10 cellular contexts compared by ENCODE assay signal in genomic region chr11:120326228-120326627, GRCh38. TPM values are rescaled to one million over a fixed set of nuclear protein-coding genes. Genes with fewer than 3 reads are reported as not detected.
DNase-seq lines count a peak whose midpoint lies in the region; ATAC-seq and TF ChIP-seq lines count a peak whose summit lies in the region.
"Had no signal": no experiment of that assay in that cellular context is flagged by ENCODE, and none has a peak within 500 bp of the region (broad histone marks: within the 10 kb centered on the region; RNA-seq: fewer than 3 reads in every experiment).

No MANE protein-coding gene starts in this region.

- H3K4me1 Mint-ChIP-seq in activated naive CD4-positive, alpha-beta T cell treated with anti-CD3 and anti-CD28 coated beads, Interleukin-2, amount 50 U/mL, for 24 hours: peaks cover 26% of the 10 kb centered on the region
- peaks cover 20% of the 10 kb centered on the region for H3K4me1 Mint-ChIP-seq in MCF 10A (ENCODE audit: insufficient read depth, unreplicated experiment)

- POLR2A ChIA-PET in MCF 10A (lab: Yijun Ruan, JAX): interaction anchor here (0.7 to 2.9 kb wide), 10 partner anchors 9 to 1045 kb away, joined by 3 to 14 read pairs (median 3); partner anchors contain the start of gene ARHGEF12

- H3K27ac ChIP-seq in right lobe of liver (peak overlapping the region in 2 of 3 donors; percentile 62 to 87), uterus (peak overlapping the region; percentile 93 to 98)
- H3K27ac ChIP-seq in effector memory CD4-positive, alpha-beta T cell (ENCODE audit: insufficient read depth, low read length, poor library complexity, severe bottlenecking): no peak overlapping the region

- peak overlapping the region; percentile 76 for H3K4me3 Mint-ChIP-seq in activated naive CD4-positive, alpha-beta T cell treated with anti-CD3 and anti-CD28 coated beads, Interleukin-2, amount 50 U/mL, for 24 hours
- peak overlapping the region; percentile 73 for H3K4me3 Mint-ChIP-seq in MCF 10A (ENCODE audit: unreplicated experiment)

- TF ChIP-seq POLR2A in right lobe of liver (IDR thresholded peaks at IDR 0.05) (no peak), uterus (IDR thresholded peaks at IDR 0.05) (no peak)

- BruUV-seq in MCF 10A (replicated peaks; lab: Mats Ljungman, UMichigan): no TSS peak

- H3K36me3 Mint-ChIP-seq in activated naive CD4-positive, alpha-beta T cell treated with anti-CD3 and anti-CD28 coated beads, Interleukin-2, amount 50 U/mL, for 24 hours: no peaks in the 10 kb centered on the region
- H3K36me3 Mint-ChIP-seq in MCF 10A (ENCODE audit: insufficient read depth, unreplicated experiment): peaks cover 9% of the 10 kb centered on the region

- H3K36me3 ChIP-seq in right lobe of liver (no peaks in the 10 kb centered on the region), uterus (no peaks in the 10 kb centered on the region)
- no peaks in the 10 kb centered on the region for H3K36me3 ChIP-seq in effector memory CD4-positive, alpha-beta T cell (ENCODE audit: control insufficient read depth, insufficient read depth, low read length)

- CTCF ChIA-PET in MCF 10A (lab: Yijun Ruan, JAX): interaction anchor here (0.8 to 1.2 kb wide), 4 partner anchors 13 to 89 kb away, joined by 3 to 5 read pairs (median 4); no protein-coding TSS in a partner anchor

- intact Hi-C loops in MCF 10A (cut with micrococcal nuclease): no loop called here
- intact Hi-C loops in right lobe of liver (cut with DNase I): loop anchor here in 1 of 2 donors (10.0 kb wide), 1 partner anchor 629 kb away; no protein-coding TSS in a partner anchor
- intact Hi-C loops in uterus (cut with DNase I; ENCODE audit: low total_unique reads): no loop called here

- no peak for ATAC-seq in right lobe of liver

- no peaks in the 10 kb centered on the region for H3K9me3 Mint-ChIP-seq in activated naive CD4-positive, alpha-beta T cell treated with anti-CD3 and anti-CD28 coated beads, Interleukin-2, amount 50 U/mL, for 24 hours
- no peaks in the 10 kb centered on the region for H3K9me3 Mint-ChIP-seq in MCF 10A (ENCODE audit: unreplicated experiment)

- 75% methylated on average over 3 of the region's 3 CpGs for WGBS in right lobe of liver (ENCODE audit: insufficient coverage, low coverage, low lambda C conversion rate, missing lambda C conversion rate)

- H3K27ac Mint-ChIP-seq in activated naive CD4-positive, alpha-beta T cell treated with anti-CD3 and anti-CD28 coated beads, Interleukin-2, amount 50 U/mL, for 24 hours: no peak overlapping the region
- peak overlapping the region; percentile 60 for H3K27ac Mint-ChIP-seq in MCF 10A (ENCODE audit: low read depth, unreplicated experiment)

- no peak for TF ChIP-seq CTCF in MCF 10A (IDR thresholded peaks at IDR 0.05; ENCODE audit: unreplicated experiment)
- no peak for TF ChIP-seq CTCF in right lobe of liver (IDR thresholded peaks at IDR 0.05)
- TF ChIP-seq CTCF in uterus (IDR thresholded peaks at IDR 0.05): no peak

- no peaks in the 10 kb centered on the region for H3K27me3 ChIP-seq in right lobe of liver
- no peaks in the 10 kb centered on the region for H3K27me3 ChIP-seq in uterus
- peaks cover 15% of the 10 kb centered on the region for H3K27me3 ChIP-seq in effector memory CD4-positive, alpha-beta T cell (replicated peaks; ENCODE audit: control insufficient read depth, insufficient read depth, low read length, poor library complexity, severe bottlenecking)

- H3K4me1 ChIP-seq in right lobe of liver (no peaks in the 10 kb centered on the region), uterus (peaks cover 0 to 11% of the 10 kb centered on the region in 2 donors)
- peaks cover 13% of the 10 kb centered on the region for H3K4me1 ChIP-seq in effector memory CD4-positive, alpha-beta T cell (ENCODE audit: control insufficient read depth, insufficient read depth, low read length, poor library complexity, severe bottlenecking)

- peaks cover 55% of the 10 kb centered on the region for H3K27me3 Mint-ChIP-seq in activated naive CD4-positive, alpha-beta T cell treated with anti-CD3 and anti-CD28 coated beads, Interleukin-2, amount 50 U/mL, for 24 hours
- H3K27me3 Mint-ChIP-seq in MCF 10A (ENCODE audit: insufficient read depth, unreplicated experiment): no peaks in the 10 kb centered on the region

- no peak for DNase-seq in activated naive CD4-positive, alpha-beta T cell treated with Interleukin-2 at 50 U/mL for 16 hours
- DNase-seq in MCF 10A (ENCODE audit: unreplicated experiment): no peak
- DNase-seq in right lobe of liver: no peak
- no peak for DNase-seq in uterus
- DNase-seq in NCI-H526 (lab: John Stamatoyannopoulos, UW): no peak
- DNase-seq in effector memory CD4-positive, alpha-beta T cell: no peak
- no peak for DNase-seq in NCI-H1417 treated with DMSO at 0.1 percent for 48 hours (lab: John Stamatoyannopoulos, UW)
- DNase-seq: activated CD4-positive, alpha-beta T cell treated with anti-CD3 and anti-CD28 coated beads for 4 hours; DND-41 had no signal

- H3K9me3 ChIP-seq in right lobe of liver (no peaks in the 10 kb centered on the region), uterus (no peaks in the 10 kb centered on the region)
- H3K9me3 ChIP-seq in effector memory CD4-positive, alpha-beta T cell (ENCODE audit: control insufficient read depth, low read length): no peaks in the 10 kb centered on the region

- H3K4me3 ChIP-seq in right lobe of liver: peak overlapping the region in 1 of 3 donors; percentile 59
- H3K4me3 ChIP-seq in uterus: peak overlapping the region; percentile 40 to 65
- H3K4me3 ChIP-seq in effector memory CD4-positive, alpha-beta T cell (ENCODE audit: insufficient read depth, low read depth, low read length, poor library complexity, severe bottlenecking): no peak overlapping the region

RNA-seq across cellular contexts. Expression of gene TLCD5, which starts 1.1 kb away (rescaled TPM):
- 9.6 and 13.0 TPM in 2 replicates for total RNA-seq in MCF 10A (2022)
- total RNA-seq in right lobe of liver: 1 to 10 TPM in 1 of 6 experiments, under 1 TPM in 5; 0.07 to 1.3 (median 0.38) TPM
- 10 to 100 TPM in 2 of 4 donors, 1 to 10 TPM in 1, under 1 TPM in 1; 0.51 to 17.1 (median 6.4) TPM for total RNA-seq in uterus

RNA-seq across cellular contexts. Expression of gene ARHGEF12, which starts 10.0 kb away (rescaled TPM):
- total RNA-seq in MCF 10A (2022): 61.2 and 62.8 TPM in 2 replicates
- 100 to 1,000 TPM in 3 of 6 experiments, 10 to 100 TPM in 3; 75.1 to 113 (median 94.0) TPM for total RNA-seq in right lobe of liver
- total RNA-seq in uterus: 100 to 1,000 TPM in 2 of 4 donors, 10 to 100 TPM in 2; 82.6 to 161 (median 125) TPM
